In the genomic region with DNA sequence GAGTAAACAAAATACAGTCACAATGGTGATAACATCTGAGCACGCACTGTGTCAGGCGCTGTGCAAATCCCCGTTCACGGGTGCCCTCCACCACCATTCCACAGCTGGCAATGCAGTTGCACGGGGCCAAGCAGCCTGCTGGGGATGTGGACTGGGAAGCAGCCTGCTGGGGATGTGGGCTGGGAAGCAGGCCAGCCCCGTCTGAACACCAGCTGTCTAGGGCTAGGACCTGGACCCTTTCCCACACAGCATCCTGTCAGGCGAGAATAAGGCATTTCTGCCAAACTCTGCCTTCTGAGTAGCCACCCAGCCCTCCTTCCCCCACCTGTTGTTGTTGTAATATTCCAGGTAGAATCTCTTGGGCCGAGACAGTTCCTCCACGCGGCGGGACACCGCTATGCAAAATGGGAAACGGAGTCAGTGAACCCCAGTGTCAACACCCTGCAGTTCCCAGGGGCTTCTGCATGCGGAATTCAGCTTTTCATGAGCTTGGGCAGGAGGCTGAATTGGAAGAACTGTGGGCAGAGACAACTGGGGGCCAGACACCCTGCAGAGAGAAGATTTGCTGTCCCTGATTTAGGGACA, we compare ENCODE assay signal across 13 cellular contexts. TPM values are rescaled to one million over a fixed set of nuclear protein-coding genes. Genes with fewer than 3 reads are reported as not detected.
DNase-seq lines count a peak whose midpoint lies in the region; ATAC-seq and TF ChIP-seq lines count a peak whose summit lies in the region.
"Had no signal": no experiment of that assay in that cellular context is flagged by ENCODE, and none has a peak within 500 bp of the region (broad histone marks: within the 10 kb centered on the region; RNA-seq: fewer than 3 reads in every experiment).

No MANE protein-coding gene starts in this region.

- no peaks in the 10 kb centered on the region for H4K20me1 ChIP-seq in GM23248 (ENCODE audit: insufficient read depth)

- H3K27me3 ChIP-seq in GM23248 (replicated peaks; ENCODE audit: insufficient read depth) (peaks cover 61% of the 10 kb centered on the region), gastroesophageal sphincter (peaks cover 84% of the 10 kb centered on the region)
- H3K27me3 ChIP-seq: adrenal gland had no signal

- H3K9me3 ChIP-seq in GM23248 (ENCODE audit: low read depth), result no peaks in the 10 kb centered on the region
- no peaks in the 10 kb centered on the region for H3K9me3 ChIP-seq in gastroesophageal sphincter
- no peaks in the 10 kb centered on the region for H3K9me3 ChIP-seq in T-helper 17 cell (ENCODE audit: control insufficient read depth, low read length, poor library complexity, severe bottlenecking)
- H3K9me3 ChIP-seq: adrenal gland, thoracic aorta had no signal

- 3 to 6% methylated on average over 14 of the region's 14 CpGs for WGBS in GM23248 (ENCODE audit: low coverage in 1 of 2, low lambda C conversion rate in 2 of 2, missing lambda C conversion rate in 2 of 2), 2 experiments
- WGBS in gastroesophageal sphincter (ENCODE audit: low coverage in 1 of 2), 2 donors, result 30% methylated on average over 7 of the region's 14 CpGs; no CpG with 5 or more reads in 1 of the 2 donors

- H3K27me3 Mint-ChIP-seq in T-helper 17 cell, result peaks cover 44% of the 10 kb centered on the region

- H3K36me3 ChIP-seq in GM23248 (ENCODE audit: low read depth) (no peaks in the 10 kb centered on the region), gastroesophageal sphincter (no peaks in the 10 kb centered on the region)
- H3K36me3 ChIP-seq: adrenal gland, thoracic aorta had no signal

- intact Hi-C loops in sciatic nerve (cut with DNase I), result no loop called here

- no peak overlapping the region for H2AFZ ChIP-seq in GM23248

- H3K36me3 Mint-ChIP-seq in T-helper 17 cell (ENCODE audit: low read depth), result no peaks in the 10 kb centered on the region

- H3K9ac ChIP-seq in GM23248, result no peak overlapping the region
- H3K9ac ChIP-seq: KMS-11 had no signal

- in situ Hi-C loops in GM23248 (cut with MboI), result no loop called here

- H3K27ac Mint-ChIP-seq in T-helper 17 cell, result no peak overlapping the region

- DNase-seq in GM23248, result peak; percentile 63
- DNase-seq in RPMI7951 (ENCODE audit: low read depth), result peak; percentile 76
- DNase-seq in sciatic nerve (ENCODE audit: low spot score), result no peak
- DNase-seq in NCI-H2107 (lab: John Stamatoyannopoulos, UW), result no peak
- no peak for DNase-seq in stimulated activated CD4-positive, alpha-beta T cell treated with anti-CD3 and anti-CD28 coated beads, Interleukin-12 subunit alpha, Interleukin-12 subunit beta, amount 100 ng/mL, for 4 hours
- no peak for DNase-seq in T-helper 17 cell
- DNase-seq: activated CD4-positive, alpha-beta T cell treated with anti-CD3 and anti-CD28 coated beads, Interleukin-2, amount 50 U/mL, for 48 hours; foreskin keratinocyte had no signal

- TF ChIP-seq CTCF in gastroesophageal sphincter (IDR thresholded peaks at IDR 0.05), result no peak

- H3K4me1 Mint-ChIP-seq in T-helper 17 cell, result no peaks in the 10 kb centered on the region

- H3K4me1 ChIP-seq in GM23248 (ENCODE audit: insufficient read depth) (no peaks in the 10 kb centered on the region; the same call in 1 of the 2 replicates), gastroesophageal sphincter (peaks cover 0 to 15% (median 0%) of the 10 kb centered on the region in 3 donors)
- H3K4me1 ChIP-seq: adrenal gland, foreskin keratinocyte had no signal

- no peak for TF ChIP-seq POLR2A in gastroesophageal sphincter (IDR thresholded peaks at IDR 0.05)

- no peak overlapping the region for H3K4me2 ChIP-seq in GM23248 (ENCODE audit: unreplicated experiment)
- H3K4me2 ChIP-seq: KMS-11 had no signal

- no peaks in the 10 kb centered on the region for H3K9me2 ChIP-seq in GM23248 (ENCODE audit: insufficient read depth)

- peak; percentile 53 for ATAC-seq in gastroesophageal sphincter
- peak; percentile 63 for ATAC-seq in sciatic nerve
- ATAC-seq in GM21390 (IDR thresholded peaks at IDR 0.05; ENCODE audit: unreplicated experiment), result no peak
- no peak for ATAC-seq in T-helper 17 cell
- ATAC-seq: foreskin keratinocyte had no signal

- no peaks in the 10 kb centered on the region for H3F3A ChIP-seq in GM23248 (ENCODE audit: insufficient read depth)

- H3K4me3 ChIP-seq in GM23248 (no peak overlapping the region), gastroesophageal sphincter (no peak overlapping the region)
- H3K4me3 ChIP-seq: adrenal gland, thoracic aorta had no signal

- no peak for TF ChIP-seq EP300 in gastroesophageal sphincter (IDR thresholded peaks at IDR 0.05)

- H3K27ac ChIP-seq in GM23248 (no peak overlapping the region), gastroesophageal sphincter (no peak overlapping the region)
- H3K27ac ChIP-seq: adrenal gland, foreskin keratinocyte, KMS-11, thoracic aorta had no signal

- no peaks in the 10 kb centered on the region for H3K79me2 ChIP-seq in GM23248 (ENCODE audit: insufficient read depth)

- H3K4me3 Mint-ChIP-seq in T-helper 17 cell, result no peak overlapping the region

RNA-seq across cellular contexts. Expression of a gene that starts 27.8 kb away (rescaled TPM):
- total RNA-seq in GM23248 (2014; rRNA removed; shearing (Covaris generic)), result 11.8 and 27.8 TPM in 2 replicates
- polyA plus RNA-seq in GM23248 (2016; fragmentation: Nextera tagmentation; extraction: Ambion mirVana), result 28.6 and 30.7 TPM in 2 replicates
- 5.9 and 10.0 TPM in 2 replicates for total RNA-seq in RPMI7951 (2014; rRNA removed; shearing (Covaris generic))
- 10 to 100 TPM in 3 of 4 donors, 1 to 10 TPM in 1; 8.3 to 24.0 (median 20.1) TPM for total RNA-seq in gastroesophageal sphincter
- 24.5 TPM for total RNA-seq in sciatic nerve
- 10 to 100 TPM; 13.1 to 13.8 TPM for total RNA-seq in T-helper 17 cell

RNA-seq across cellular contexts. Expression of a gene that starts 36.5 kb away (rescaled TPM):
- total RNA-seq in GM23248 (2014; rRNA removed; shearing (Covaris generic)), result 0.32 TPM in 1 of 2 replicates, not detected in the other
- polyA plus RNA-seq in GM23248 (2016; fragmentation: Nextera tagmentation; extraction: Ambion mirVana), result 0.05 TPM in 1 of 2 replicates, not detected in the other
- not detected in 2 replicates for total RNA-seq in RPMI7951 (2014; rRNA removed; shearing (Covaris generic))
- total RNA-seq in gastroesophageal sphincter, result 1 to 10 TPM in 1 of 4 donors, under 1 TPM in 2, not detected in 1; 0.19 to 2.7 (median 0.67) TPM
- total RNA-seq in sciatic nerve, result 2.8 TPM
- total RNA-seq in T-helper 17 cell, result not detected

Comparison
In these comparisons a context has a peak if more than half of its experiments do, and no peak if none do; other contexts are left out.
1. DNase-seq: peak in GM23248 (single experiment) and RPMI7951 (single experiment); none in sciatic nerve (single experiment), NCI-H2107 (single experiment), stimulated activated CD4-positive, alpha-beta T cell treated with anti-CD3 and anti-CD28 coated beads, Interleukin-12 subunit alpha, Interleukin-12 subunit beta, amount 100 ng/mL, for 4 hours (single experiment) and T-helper 17 cell (0 of 3).
2. ATAC-seq: peak in gastroesophageal sphincter (single experiment) and sciatic nerve (single experiment); none in GM21390 (single experiment) and T-helper 17 cell (single experiment).